2 cellular contexts compared by ENCODE assay signal in the genomic region with DNA sequence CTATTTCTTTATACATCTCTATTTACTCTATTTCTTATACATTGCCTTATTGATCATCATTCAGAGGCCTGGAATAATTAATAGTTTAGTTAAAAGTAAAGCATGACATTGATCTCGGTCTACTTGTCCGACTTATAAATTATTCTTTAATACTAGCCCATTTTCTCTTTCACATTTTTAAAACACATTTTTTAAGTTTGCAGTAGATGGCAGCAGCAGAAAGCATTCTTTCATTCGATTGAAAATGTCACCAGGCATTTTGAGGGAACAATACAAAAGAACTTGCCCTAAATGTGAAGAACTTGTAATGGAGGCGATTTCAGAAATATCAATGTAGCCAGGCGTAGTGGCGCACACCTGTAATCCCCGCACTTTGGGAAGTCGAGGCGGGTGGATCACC.
TF ChIP-seq lines count a peak whose summit lies in the region.

No MANE protein-coding gene starts in this region.

TF ChIP-seq in SK-N-SH, 30 proteins besides CTCF, POLR2A, EP300 and RAD21 (continued from another document):
- TF ChIP-seq IRF3 (IDR thresholded peaks at IDR 0.05; ENCODE audit: low read depth, low read length): no peak

TF ChIP-seq in SK-N-SH treated with all-trans-retinoic acid at 6 μM for 48 hours, 23 proteins besides CTCF, POLR2A, EP300 and RAD21 (continued from another document):
- TF ChIP-seq, protein P1, sequence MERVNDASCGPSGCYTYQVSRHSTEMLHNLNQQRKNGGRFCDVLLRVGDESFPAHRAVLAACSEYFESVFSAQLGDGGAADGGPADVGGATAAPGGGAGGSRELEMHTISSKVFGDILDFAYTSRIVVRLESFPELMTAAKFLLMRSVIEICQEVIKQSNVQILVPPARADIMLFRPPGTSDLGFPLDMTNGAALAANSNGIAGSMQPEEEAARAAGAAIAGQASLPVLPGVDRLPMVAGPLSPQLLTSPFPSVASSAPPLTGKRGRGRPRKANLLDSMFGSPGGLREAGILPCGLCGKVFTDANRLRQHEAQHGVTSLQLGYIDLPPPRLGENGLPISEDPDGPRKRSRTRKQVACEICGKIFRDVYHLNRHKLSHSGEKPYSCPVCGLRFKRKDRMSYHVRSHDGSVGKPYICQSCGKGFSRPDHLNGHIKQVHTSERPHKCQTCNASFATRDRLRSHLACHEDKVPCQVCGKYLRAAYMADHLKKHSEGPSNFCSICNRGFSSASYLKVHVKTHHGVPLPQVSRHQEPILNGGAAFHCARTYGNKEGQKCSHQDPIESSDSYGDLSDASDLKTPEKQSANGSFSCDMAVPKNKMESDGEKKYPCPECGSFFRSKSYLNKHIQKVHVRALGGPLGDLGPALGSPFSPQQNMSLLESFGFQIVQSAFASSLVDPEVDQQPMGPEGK (CRISPR knock-in tag; IDR thresholded peaks at IDR 0.05; ENCODE audit: borderline replicate concordance): no peak
- TF ChIP-seq ZFP3 (CRISPR knock-in tag; IDR thresholded peaks at IDR 0.05) (no peak), ESRRG (CRISPR knock-in tag; IDR thresholded peaks at IDR 0.05) (no peak), RARB (CRISPR knock-in tag; IDR thresholded peaks at IDR 0.05) (no peak), OSR1 (CRISPR knock-in tag; IDR thresholded peaks at IDR 0.05) (no peak), GLIS3 (CRISPR knock-in tag; IDR thresholded peaks at IDR 0.05) (no peak), ARNTL (CRISPR knock-in tag; IDR thresholded peaks at IDR 0.05; ENCODE audit: borderline replicate concordance, low read depth) (no peak), SNAI2 (CRISPR knock-in tag; IDR thresholded peaks at IDR 0.05) (no peak)
- TF ChIP-seq, protein P2, sequence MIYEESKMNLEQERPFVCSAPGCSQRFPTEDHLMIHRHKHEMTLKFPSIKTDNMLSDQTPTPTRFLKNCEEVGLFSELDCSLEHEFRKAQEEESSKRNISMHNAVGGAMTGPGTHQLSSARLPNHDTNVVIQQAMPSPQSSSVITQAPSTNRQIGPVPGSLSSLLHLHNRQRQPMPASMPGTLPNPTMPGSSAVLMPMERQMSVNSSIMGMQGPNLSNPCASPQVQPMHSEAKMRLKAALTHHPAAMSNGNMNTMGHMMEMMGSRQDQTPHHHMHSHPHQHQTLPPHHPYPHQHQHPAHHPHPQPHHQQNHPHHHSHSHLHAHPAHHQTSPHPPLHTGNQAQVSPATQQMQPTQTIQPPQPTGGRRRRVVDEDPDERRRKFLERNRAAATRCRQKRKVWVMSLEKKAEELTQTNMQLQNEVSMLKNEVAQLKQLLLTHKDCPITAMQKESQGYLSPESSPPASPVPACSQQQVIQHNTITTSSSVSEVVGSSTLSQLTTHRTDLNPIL (CRISPR knock-in tag; IDR thresholded peaks at IDR 0.05; ENCODE audit: low read depth): no peak
